ENCODE assay signal across 8 cellular contexts in genomic region chr14:22918809-22919600, GRCh38. TPM values are rescaled to one million over a fixed set of nuclear protein-coding genes. Genes with fewer than 3 reads are reported as not detected.
DNase-seq lines count a peak whose midpoint lies in the region; ATAC-seq and TF ChIP-seq lines count a peak whose summit lies in the region.

Gene RBM23, minus strand, starts transcription at chr14:22919149.

- H3K36me3 Mint-ChIP-seq in WTC11, result peaks cover 42% of the 10 kb centered on the region

- H3K9me3 ChIP-seq in smooth muscle cell (replicated peaks; ENCODE audit: low read depth), result no peaks in the 10 kb centered on the region

- peaks cover 2% of the 10 kb centered on the region; the same call in 1 of the 2 replicates for H3K27me3 Mint-ChIP-seq in WTC11 (ENCODE audit: low read depth)

- peak within 1 kb of the TSS; percentile 86 for H3K4me2 ChIP-seq in smooth muscle cell

- H3K27me3 ChIP-seq in smooth muscle cell (ENCODE audit: low read depth), result no peaks in the 10 kb centered on the region

- no peaks in the 10 kb centered on the region for H4K20me1 ChIP-seq in smooth muscle cell (ENCODE audit: low read depth)

- TF ChIP-seq CTCF in AG04449 (IDR thresholded peaks at IDR 0.05; ENCODE audit: insufficient read depth, low read length, missing control alignments), result no peak
- TF ChIP-seq CTCF in WTC11 (IDR thresholded peaks at IDR 0.05), result no peak
- TF ChIP-seq CTCF in cardiac fibroblast (IDR thresholded peaks at IDR 0.05; ENCODE audit: low read depth, low read length), result no peak
- TF ChIP-seq CTCF in smooth muscle cell (IDR thresholded peaks at IDR 0.05; ENCODE audit: borderline replicate concordance, insufficient read depth, poor library complexity, severe bottlenecking), result no peak

- DNase-seq in AG04449 (ENCODE audit: low read depth, low spot score) (peak; percentile 99), NCI-H226 (peak; percentile 99), WTC11 (ENCODE audit: low spot score) (peak; percentile 100), cardiac fibroblast (ENCODE audit: low read depth in 2 of 2) (peak; percentile 100), iPS-NIHi7 (ENCODE audit: extremely low spot score) (peak; percentile 95), smooth muscle cell (lab: John Stamatoyannopoulos, UW; ENCODE audit: unreplicated experiment) (peak; percentile 98)

- CTCF ChIA-PET in AG04449 (lab: Yijun Ruan, JAX), result interaction anchor here (0.9 to 8.7 kb wide), 16 partner anchors 11 to 362 kb away, joined by 3 to 97 read pairs (median 6); partner anchors contain the start of genes AJUBA, OXA1L and PRMT5
- CTCF ChIA-PET in WTC11 (lab: Charles Lee), result interaction anchor here (0.9 to 2.8 kb wide), 20 partner anchors 9 to 362 kb away, joined by 3 to 19 read pairs (median 4); partner anchors contain the start of genes ACIN1, C14orf119, LRP10 and PRMT5

- WGBS in smooth muscle cell (ENCODE audit: low lambda C conversion rate), result under 1% methylated on average over 45 of the region's 45 CpGs

- peak within 1 kb of the TSS; percentile 70 for H2AFZ ChIP-seq in smooth muscle cell (ENCODE audit: low read depth)

- H3K4me1 ChIP-seq in smooth muscle cell (ENCODE audit: low read depth), result peaks cover 13% of the 10 kb centered on the region

- H3K36me3 ChIP-seq in smooth muscle cell (ENCODE audit: low read depth), result peaks cover 7% of the 10 kb centered on the region

- peaks cover 8% of the 10 kb centered on the region for H3F3A ChIP-seq in smooth muscle cell (ENCODE audit: low read depth)

- H3K27ac Mint-ChIP-seq in WTC11, result peak within 1 kb of the TSS; percentile 100

- H3K4me3 Mint-ChIP-seq in WTC11, result peak within 1 kb of the TSS; percentile 92

- ATAC-seq in GM18909 (IDR thresholded peaks at IDR 0.05; ENCODE audit: poor library complexity, unreplicated experiment) (peak; percentile 93), HG03175 (IDR thresholded peaks at IDR 0.05; ENCODE audit: unreplicated experiment) (peak; percentile 95), WTC11 (peak; percentile 98)

- peak within 1 kb of the TSS; percentile 97 for H3K9ac ChIP-seq in smooth muscle cell (ENCODE audit: low read depth)

- H3K4me3 ChIP-seq in AG04449 (ENCODE audit: low read depth, low read length), result peak within 1 kb of the TSS; percentile 76
- peak within 1 kb of the TSS; percentile 58 to 69 for H3K4me3 ChIP-seq in cardiac fibroblast (replicated peaks in 1 of 2; ENCODE audit: low read depth in 2 of 2, low read length in 2 of 2)
- H3K4me3 ChIP-seq in smooth muscle cell, result peak within 1 kb of the TSS; percentile 77

- peaks cover 17% of the 10 kb centered on the region for H3K4me1 Mint-ChIP-seq in WTC11

- H3K9me3 Mint-ChIP-seq in WTC11, result no peaks in the 10 kb centered on the region

- peak within 1 kb of the TSS; percentile 99 for H3K27ac ChIP-seq in smooth muscle cell (ENCODE audit: low read depth)

- POLR2A ChIA-PET in AG04449 (lab: Yijun Ruan, JAX), result interaction anchor here (0.8 to 2.1 kb wide), 5 partner anchors 8 to 64 kb away, joined by 4 to 13 read pairs (median 5); partner anchors contain the start of genes AJUBA, PRMT5 and REM2
- POLR2A ChIA-PET in WTC11 (lab: Charles Lee), result interaction anchor here (0.8 to 2.4 kb wide), 6 partner anchors 11 to 176 kb away, joined by 3 to 14 read pairs (median 5); partner anchors contain the start of genes ACIN1, C14orf119, PRMT5 and REM2

- H3K79me2 ChIP-seq in smooth muscle cell (ENCODE audit: low read depth), result peaks cover 44% of the 10 kb centered on the region

TF ChIP-seq in WTC11, 78 proteins besides CTCF, POLR2A, EP300 and RAD21:
- peak; percentile 99 for TF ChIP-seq ZBTB21 (CRISPR knock-in tag; IDR thresholded peaks at IDR 0.05; ENCODE audit: borderline replicate concordance)
- TF ChIP-seq, protein P1, sequence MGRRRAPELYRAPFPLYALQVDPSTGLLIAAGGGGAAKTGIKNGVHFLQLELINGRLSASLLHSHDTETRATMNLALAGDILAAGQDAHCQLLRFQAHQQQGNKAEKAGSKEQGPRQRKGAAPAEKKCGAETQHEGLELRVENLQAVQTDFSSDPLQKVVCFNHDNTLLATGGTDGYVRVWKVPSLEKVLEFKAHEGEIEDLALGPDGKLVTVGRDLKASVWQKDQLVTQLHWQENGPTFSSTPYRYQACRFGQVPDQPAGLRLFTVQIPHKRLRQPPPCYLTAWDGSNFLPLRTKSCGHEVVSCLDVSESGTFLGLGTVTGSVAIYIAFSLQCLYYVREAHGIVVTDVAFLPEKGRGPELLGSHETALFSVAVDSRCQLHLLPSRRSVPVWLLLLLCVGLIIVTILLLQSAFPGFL (CRISPR knock-in tag; IDR thresholded peaks at IDR 0.05; ENCODE audit: borderline replicate concordance), result no peak
- no peak for TF ChIP-seq MYBL2 (CRISPR knock-in tag; IDR thresholded peaks at IDR 0.05)
- TF ChIP-seq NFYB (CRISPR knock-in tag; conservative IDR thresholded peaks at IDR 0.05; ENCODE audit: low read depth), result peak; percentile 85
- TF ChIP-seq SP1 (CRISPR knock-in tag; conservative IDR thresholded peaks at IDR 0.05), result peak; percentile 67; the same call in 1 of the 2 replicates
- TF ChIP-seq ETV6 (CRISPR knock-in tag; IDR thresholded peaks at IDR 0.05), result peak; percentile 36; the same call in 1 of the 2 replicates
- peak; percentile 95 for TF ChIP-seq CREM (CRISPR knock-in tag; IDR thresholded peaks at IDR 0.05)
- peak; percentile 71; the same call in 1 of the 2 replicates for TF ChIP-seq ZMAT4 (CRISPR knock-in tag; IDR thresholded peaks at IDR 0.05)
- no peak for TF ChIP-seq ZBTB43 (CRISPR knock-in tag; IDR thresholded peaks at IDR 0.05)
- TF ChIP-seq ZNF138 (CRISPR knock-in tag; conservative IDR thresholded peaks at IDR 0.05), result no peak

RNA-seq across cellular contexts. Expression of gene RBM23, which starts in this region (rescaled TPM):
- total RNA-seq in WTC11 (2021), result 42.4 to 49.4 TPM (median 47.4 TPM) in 3 replicates
- total RNA-seq in smooth muscle cell, result 69.8 and 112 TPM in 2 replicates
- 59.3 and 72.4 TPM in 2 replicates for polyA plus RNA-seq in smooth muscle cell

Comparison
In these comparisons a context has a peak if more than half of its experiments do, and no peak if none do; other contexts are left out.
1. Peak in every context shown above with its lines: DNase-seq, ATAC-seq, H3K4me3 ChIP-seq and H3K27ac ChIP-seq.